Comparison of ENCODE assay signal across 11 cellular contexts in genomic region chr17:50946891-50947843, GRCh38.
DNase-seq lines count a peak whose midpoint lies in the region; ATAC-seq, FAIRE-seq and TF ChIP-seq lines count a peak whose summit lies in the region.
"Had no signal": no experiment of that assay in that cellular context is flagged by ENCODE, and none has a peak within 500 bp of the region (broad histone marks: within the 10 kb centered on the region; RNA-seq: fewer than 3 reads in every experiment).

No MANE protein-coding gene starts in this region.

- ATAC-seq in CD4-positive, alpha-beta T cell (ENCODE audit: poor library complexity): no peak
- ATAC-seq in gastroesophageal sphincter: no peak
- ATAC-seq in psoas muscle: no peak
- ATAC-seq in HG03196 (IDR thresholded peaks at IDR 0.05; ENCODE audit: unreplicated experiment): no peak
- ATAC-seq in HG03442 (IDR thresholded peaks at IDR 0.05; ENCODE audit: unreplicated experiment): no peak

- H3K27me3 ChIP-seq in CD4-positive, alpha-beta T cell (ENCODE audit: control insufficient read depth, insufficient read depth, low read length): no peaks in the 10 kb centered on the region
- H3K27me3 ChIP-seq in gastroesophageal sphincter (no peaks in the 10 kb centered on the region), psoas muscle (ENCODE audit: insufficient read depth in 3 of 3, low read length in 2 of 3) (no peaks in the 10 kb centered on the region)

- peak overlapping the region; percentile 66 for H3K27ac Mint-ChIP-seq in CD4-positive, alpha-beta T cell

- 89% methylated on average over 5 of the region's 20 CpGs; no CpG with 5 or more reads in 1 of the 2 donors for WGBS in gastroesophageal sphincter (ENCODE audit: low coverage in 1 of 2), 2 donors
- 72 to 77% (median 73%) methylated on average over 18 to 20 of the region's 20 CpGs for WGBS in psoas muscle, 3 donors

- CTCF ChIA-PET in CD4-positive, alpha-beta T cell (lab: Charles Lee): interaction anchor here (1.4 kb wide), 1 partner anchor 164 kb away, joined by 4 read pairs; no protein-coding TSS in a partner anchor

- no peak overlapping the region for H3K27ac ChIP-seq in CD4-positive, alpha-beta T cell (ENCODE audit: low read depth, low read length)
- H3K27ac ChIP-seq in gastroesophageal sphincter (peak overlapping the region in 3 of 4 donors; percentile 85 to 92 (median 88)), psoas muscle (peak overlapping the region; percentile 98)

- peak in 1 of 10 experiments; percentile 26 for DNase-seq in CD4-positive, alpha-beta T cell
- no peak for DNase-seq in HTR-8/SVneo (ENCODE audit: insufficient read length, low spot score)
- DNase-seq in psoas muscle: peak in 1 of 2 donors; percentile 52
- DNase-seq in erythroblast (lab: John Stamatoyannopoulos, UW): no peak
- DNase-seq in NCI-H524 (lab: John Stamatoyannopoulos, UW): no peak
- DNase-seq: NCI-H1930 had no signal

- no peaks in the 10 kb centered on the region for H3K9me3 Mint-ChIP-seq in CD4-positive, alpha-beta T cell
- H3K9me3 Mint-ChIP-seq: stimulated activated naive CD8-positive, alpha-beta T cell treated with anti-CD3 and anti-CD28 coated beads, Interleukin-15, Interleukin-2, amounts not matched to agents 100 ng/mL and 50 ng/mL, for 24 hours had no signal

- H3K27me3 Mint-ChIP-seq in CD4-positive, alpha-beta T cell: no peaks in the 10 kb centered on the region
- H3K27me3 Mint-ChIP-seq: stimulated activated naive CD8-positive, alpha-beta T cell treated with anti-CD3 and anti-CD28 coated beads, Interleukin-15, Interleukin-2, amounts not matched to agents 100 ng/mL and 50 ng/mL, for 24 hours had no signal

- TF ChIP-seq CTCF in CD4-positive, alpha-beta T cell (IDR thresholded peaks at IDR 0.05): no peak
- TF ChIP-seq CTCF in gastroesophageal sphincter (IDR thresholded peaks at IDR 0.05) (no peak), psoas muscle (IDR thresholded peaks at IDR 0.05) (no peak)

- H3K9me3 ChIP-seq in CD4-positive, alpha-beta T cell (ENCODE audit: control insufficient read depth, low read length): no peaks in the 10 kb centered on the region
- H3K9me3 ChIP-seq in gastroesophageal sphincter: no peaks in the 10 kb centered on the region
- no peaks in the 10 kb centered on the region for H3K9me3 ChIP-seq in psoas muscle

- H3K36me3 Mint-ChIP-seq in CD4-positive, alpha-beta T cell (ENCODE audit: low read depth): no peaks in the 10 kb centered on the region

- POLR2A ChIA-PET in CD4-positive, alpha-beta T cell (lab: Charles Lee): interaction anchor here (3.8 to 12.2 kb wide), 3 partner anchors 75 to 83 kb away, joined by 15 to 211 read pairs (median 207); partner anchors contain the start of gene TOB1

- no peak for TF ChIP-seq EP300 in gastroesophageal sphincter (IDR thresholded peaks at IDR 0.05)

- H3K4me1 ChIP-seq in gastroesophageal sphincter (peaks cover 0 to 73% (median 31%) of the 10 kb centered on the region in 3 donors), psoas muscle (peaks cover 83% of the 10 kb centered on the region)

- H3K4me1 Mint-ChIP-seq in CD4-positive, alpha-beta T cell (ENCODE audit: low read depth): peaks cover 59% of the 10 kb centered on the region

- H3K4me3 ChIP-seq in gastroesophageal sphincter: no peak overlapping the region
- no peak overlapping the region for H3K4me3 ChIP-seq in psoas muscle

- intact Hi-C loops in CD4-positive, alpha-beta T cell (cut with DNase I, micrococcal nuclease): loop anchor here (5.0 kb wide), 1 partner anchor 35 kb away; no protein-coding TSS in a partner anchor
- intact Hi-C loops in psoas muscle (cut with DNase I): loop anchor here in 1 of 2 donors (2.0 kb wide), 1 partner anchor 14 kb away; no protein-coding TSS in a partner anchor

- TF ChIP-seq POLR2A in gastroesophageal sphincter (IDR thresholded peaks at IDR 0.05) (no peak), erythroblast (IDR thresholded peaks at IDR 0.05; ENCODE audit: low read length) (no peak)

- H3K4me3 Mint-ChIP-seq in CD4-positive, alpha-beta T cell: peak overlapping the region; percentile 11
- H3K4me3 Mint-ChIP-seq: stimulated activated naive CD8-positive, alpha-beta T cell treated with anti-CD3 and anti-CD28 coated beads, Interleukin-15, Interleukin-2, amounts not matched to agents 100 ng/mL and 50 ng/mL, for 24 hours had no signal

- H3K36me3 ChIP-seq in gastroesophageal sphincter: no peaks in the 10 kb centered on the region
- H3K36me3 ChIP-seq in psoas muscle (ENCODE audit: insufficient read depth in 1 of 2, low read depth in 1 of 2): no peaks in the 10 kb centered on the region

- peak; percentile 48 for FAIRE-seq in HTR-8/SVneo (lab: Jason Lieb, UNC)
- FAIRE-seq: TTC549 had no signal
